32 cellular contexts compared by ENCODE assay signal in genomic region chr13:57546942-57547341, GRCh38.
DNase-seq lines count a peak whose midpoint lies in the region; ATAC-seq, FAIRE-seq and TF ChIP-seq lines count a peak whose summit lies in the region.
"Had no signal": no experiment of that assay in that cellular context is flagged by ENCODE, and none has a peak within 500 bp of the region (broad histone marks: within the 10 kb centered on the region; RNA-seq: fewer than 3 reads in every experiment).

No MANE protein-coding gene starts in this region.

- no peaks in the 10 kb centered on the region for H3K36me3 ChIP-seq in right lobe of liver
- H3K36me3 ChIP-seq in HepG2 (replicated peaks in 1 of 2; ENCODE audit: control insufficient read depth in 1 of 2, insufficient read depth in 2 of 2, low read length in 2 of 2): no peaks in the 10 kb centered on the region
- H3K36me3 ChIP-seq: BE2C; BLaER1; BLaER1 treated with 17β-estradiol and CSF1 and Interleukin-3, amounts not matched to agents 10 nM and 100 nM had no signal

- POLR2A ChIA-PET in HepG2 (lab: Yijun Ruan, JAX): no interaction called here

- H3K27me3 ChIP-seq in right lobe of liver: no peaks in the 10 kb centered on the region
- no peaks in the 10 kb centered on the region for H3K27me3 ChIP-seq in HepG2 (ENCODE audit: control insufficient read depth in 1 of 2, insufficient read depth in 2 of 2, low read length in 2 of 2)
- H3K27me3 ChIP-seq: BE2C; BLaER1; BLaER1 treated with 17β-estradiol and CSF1 and Interleukin-3, amounts not matched to agents 10 nM and 100 nM had no signal

- H3K4me3 ChIP-seq in right lobe of liver (no peak overlapping the region), HepG2 (replicated peaks in 1 of 3; ENCODE audit: insufficient read depth in 1 of 3, low read depth in 2 of 3, low read length in 3 of 3) (no peak overlapping the region)
- H3K4me3 ChIP-seq: A549; BLaER1; BLaER1 treated with 17β-estradiol and CSF1 and Interleukin-3, amounts not matched to agents 10 nM and 100 nM had no signal

- FAIRE-seq in HepG2 (lab: Jason Lieb, UNC): no peak
- FAIRE-seq: A549, D721Med had no signal

- in situ Hi-C loops in HepG2 (cut with HindIII; ENCODE audit: extremely low pct_ligation_motif_present, low pct_unique_long_range_greater_than_20kb): no loop called here

- H3K4me1 ChIP-seq in right lobe of liver (no peaks in the 10 kb centered on the region), HepG2 (ENCODE audit: insufficient read depth, low read length) (no peaks in the 10 kb centered on the region)
- H3K4me1 ChIP-seq: A549; BE2C; BLaER1; BLaER1 treated with 17β-estradiol and CSF1 and Interleukin-3, amounts not matched to agents 10 nM and 100 nM; Caco-2 had no signal

- TF ChIP-seq CTCF in right lobe of liver (IDR thresholded peaks at IDR 0.05) (no peak), HepG2 (CRISPR knock-in tag; IDR thresholded peaks at IDR 0.05) (no peak), progenitor cell of endocrine pancreas (IDR thresholded peaks at IDR 0.05; ENCODE audit: unreplicated experiment) (no peak)

- H4K20me1 ChIP-seq in HepG2 (ENCODE audit: insufficient read depth, low read length): no peaks in the 10 kb centered on the region
- H4K20me1 ChIP-seq: BLaER1; BLaER1 treated with 17β-estradiol and CSF1 and Interleukin-3, amounts not matched to agents 10 nM and 100 nM had no signal

- TF ChIP-seq POLR2A in right lobe of liver (IDR thresholded peaks at IDR 0.05): no peak
- TF ChIP-seq POLR2A in HepG2 (IDR thresholded peaks at IDR 0.05; ENCODE audit: insufficient read depth in 1 of 2, low read depth in 2 of 2, low read length in 2 of 2): no peak

- H3K27ac ChIP-seq in right lobe of liver: no peak overlapping the region
- no peak overlapping the region for H3K27ac ChIP-seq in HepG2 (ENCODE audit: extremely low read length, insufficient read depth, low read length)
- H3K27ac ChIP-seq: 22Rv1; A549; BLaER1; BLaER1 treated with 17β-estradiol and CSF1 and Interleukin-3, amounts not matched to agents 10 nM and 100 nM; C4-2B had no signal

- H3K4me1 Mint-ChIP-seq in progenitor cell of endocrine pancreas (ENCODE audit: low read depth): peaks cover 5% of the 10 kb centered on the region
- H3K4me1 Mint-ChIP-seq: B cell; CD14-positive monocyte; CD4-positive, alpha-beta memory T cell; CD4-positive, CD25-positive, alpha-beta regulatory T cell; CD8-positive, alpha-beta memory T cell had no signal

- no peak overlapping the region for H3K9ac ChIP-seq in HepG2 (ENCODE audit: insufficient read depth, low read depth, low read length)
- H3K9ac ChIP-seq: BLaER1; BLaER1 treated with 17β-estradiol and CSF1 and Interleukin-3, amounts not matched to agents 10 nM and 100 nM had no signal

- no peak for TF ChIP-seq RAD21 in HepG2 (CRISPR knock-in tag; IDR thresholded peaks at IDR 0.05)

- H3K9me3 ChIP-seq in right lobe of liver (no peaks in the 10 kb centered on the region), HepG2 (ENCODE audit: low read length) (peaks cover 24% of the 10 kb centered on the region)
- H3K9me3 ChIP-seq: A549; BE2C; BLaER1; BLaER1 treated with 17β-estradiol and CSF1 and Interleukin-3, amounts not matched to agents 10 nM and 100 nM; Caco-2 had no signal

- BruUV-seq in HepG2 (replicated peaks; lab: Mats Ljungman, UMichigan): no TSS peak

- ATAC-seq in right lobe of liver (peak; percentile 28 to 56 (median 40)), HepG2 (no peak)
- ATAC-seq: A549; CD8-positive, alpha-beta T cell had no signal

- H3K4me3 Mint-ChIP-seq in progenitor cell of endocrine pancreas (ENCODE audit: low read depth): no peak overlapping the region
- H3K4me3 Mint-ChIP-seq: B cell; CD14-positive monocyte; CD4-positive, alpha-beta memory T cell; CD4-positive, alpha-beta T cell; CD4-positive, CD25-positive, alpha-beta regulatory T cell; CD8-positive, alpha-beta memory T cell; CD8-positive, alpha-beta T cell had no signal

- TF ChIP-seq EP300 in HepG2 (IDR thresholded peaks at IDR 0.05; ENCODE audit: low read depth in 2 of 2, low read length in 2 of 2): no peak
- no peak for TF ChIP-seq EP300 in HepG2 (CRISPR knock-in tag; IDR thresholded peaks at IDR 0.05; ENCODE audit: borderline replicate concordance)

- no peak for DNase-seq in right lobe of liver
- DNase-seq in HepG2 (ENCODE audit: low spot score): no peak
- DNase-seq in progenitor cell of endocrine pancreas (ENCODE audit: low spot score, unreplicated experiment): no peak
- no peak for DNase-seq in NCI-H1417 (lab: John Stamatoyannopoulos, UW)
- DNase-seq: 8988T; ACHN; AML-193; BE2C; C1 segment of cervical spinal cord; Caco-2; Calu3; CD4-positive, alpha-beta memory T cell; CD4-positive, alpha-beta T cell; CD4-positive, CD25-positive, alpha-beta regulatory T cell; CD8-positive, alpha-beta memory T cell; CD8-positive, alpha-beta T cell; COR-L47; DMS 273 treated with DMSO at 0.1 percent for 48 hours; DMS153; DMS53; DMS79; DMS79 treated with DMSO at 0.1 percent for 48 hours; DND-41; EL had no signal

- no peak overlapping the region for H2AFZ ChIP-seq in HepG2 (ENCODE audit: low read length)

- CTCF ChIA-PET in HepG2 (lab: Yijun Ruan, JAX; ENCODE audit: low intra/inter-chr PET ratio, low total read pairs): no interaction called here

- no peaks in the 10 kb centered on the region for H3K79me2 ChIP-seq in HepG2 (ENCODE audit: insufficient read depth, low read length)

- no peak overlapping the region for H3K4me2 ChIP-seq in HepG2 (ENCODE audit: low read depth, low read length)
- H3K4me2 ChIP-seq: A549; BLaER1; BLaER1 treated with 17β-estradiol and CSF1 and Interleukin-3, amounts not matched to agents 10 nM and 100 nM had no signal

- no peaks in the 10 kb centered on the region for H3K27me3 Mint-ChIP-seq in progenitor cell of endocrine pancreas
- H3K27me3 Mint-ChIP-seq: B cell; CD4-positive, alpha-beta memory T cell; CD4-positive, alpha-beta T cell; CD4-positive, CD25-positive, alpha-beta regulatory T cell; CD8-positive, alpha-beta memory T cell had no signal

- H3K9me3 Mint-ChIP-seq in progenitor cell of endocrine pancreas (ENCODE audit: low read depth): peaks cover 3% of the 10 kb centered on the region

- intact Hi-C loops in right lobe of liver (cut with DNase I) (no loop called here), HepG2 (cut with micrococcal nuclease; ENCODE audit: unreplicated experiment) (no loop called here)

- no peaks in the 10 kb centered on the region for H3K36me3 Mint-ChIP-seq in progenitor cell of endocrine pancreas (ENCODE audit: insufficient read depth)
- H3K36me3 Mint-ChIP-seq: CD14-positive monocyte; CD4-positive, alpha-beta memory T cell; CD4-positive, CD25-positive, alpha-beta regulatory T cell; CD8-positive, alpha-beta memory T cell; CD8-positive, alpha-beta T cell had no signal

- H3K27ac Mint-ChIP-seq in progenitor cell of endocrine pancreas: peak overlapping the region; percentile 85
- H3K27ac Mint-ChIP-seq: B cell; CD14-positive monocyte; CD4-positive, alpha-beta memory T cell; CD4-positive, alpha-beta T cell; CD4-positive, CD25-positive, alpha-beta regulatory T cell; CD8-positive, alpha-beta memory T cell; CD8-positive, alpha-beta T cell had no signal

TF ChIP-seq in HepG2, 621 proteins besides CTCF, POLR2A, EP300 and RAD21:
- TF ChIP-seq ZSCAN12 (CRISPR knock-in tag; IDR thresholded peaks at IDR 0.05) (no peak), NFAT5 (CRISPR knock-in tag; IDR thresholded peaks at IDR 0.05) (no peak), ZNF101 (CRISPR knock-in tag; IDR thresholded peaks at IDR 0.05; ENCODE audit: borderline replicate concordance, low read depth) (no peak), KDM5A (IDR thresholded peaks at IDR 0.05; ENCODE audit: borderline replicate concordance, low read length) (no peak), MTA1 (CRISPR knock-in tag; IDR thresholded peaks at IDR 0.05; ENCODE audit: borderline replicate concordance) (no peak), EEA1 (CRISPR knock-in tag; IDR thresholded peaks at IDR 0.05; ENCODE audit: borderline replicate concordance) (no peak), SAP130 (CRISPR knock-in tag; IDR thresholded peaks at IDR 0.05; ENCODE audit: low read depth) (no peak)
